In the genomic region with DNA sequence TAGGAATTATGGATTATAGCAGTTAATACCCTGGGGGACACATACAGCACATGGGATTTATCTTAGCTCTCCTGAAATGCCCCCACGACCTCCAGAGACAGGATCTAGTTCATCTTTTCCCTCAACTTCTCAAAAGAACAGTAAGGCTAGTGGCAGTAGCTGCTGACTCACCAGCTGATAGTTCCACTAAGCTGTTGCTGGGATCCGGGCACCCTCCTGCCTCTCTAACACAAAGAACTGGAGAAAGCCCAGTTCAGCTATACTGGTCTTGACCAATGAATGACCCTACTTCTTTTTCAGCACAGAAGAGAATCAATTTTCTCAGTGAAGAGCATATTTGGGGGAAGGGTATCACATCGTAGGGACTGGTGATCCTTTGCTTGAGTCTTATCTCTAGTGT, we compare ENCODE assay signal across 18 cellular contexts.
"Had no signal": no experiment of that assay in that cellular context is flagged by ENCODE, and none has a peak within 500 bp of the region (broad histone marks: within the 10 kb centered on the region; RNA-seq: fewer than 3 reads in every experiment).

No MANE protein-coding gene starts in this region.

- H3K4me1 ChIP-seq: lower lobe of right lung, testis, upper lobe of right lung had no signal

- H3K27ac ChIP-seq: body of pancreas, gastrocnemius medialis, heart left ventricle, lower lobe of right lung, ovary, testis, upper lobe of right lung, VCaP had no signal

- H3K4me1 Mint-ChIP-seq: activated CD4-positive, alpha-beta T cell treated with anti-CD3 and anti-CD28 coated beads for 36 hours; endodermal cell; immature natural killer cell; mesothelial cell of epicardium had no signal

- ATAC-seq: activated CD4-positive, alpha-beta T cell treated with anti-CD3 and anti-CD28 coated beads for 36 hours; body of pancreas; gastrocnemius medialis; lower lobe of right lung; stimulated activated naive CD8-positive, alpha-beta T cell treated with anti-CD3 and anti-CD28 coated beads, Interleukin-15, Interleukin-2, amounts not matched to agents 100 U/mL and 50 U/mL, for 24 hours; upper lobe of right lung had no signal

- DNase-seq: activated CD4-positive, alpha-beta memory T cell treated with anti-CD3 and anti-CD28 coated beads for 36 hours; activated CD4-positive, alpha-beta T cell treated with anti-CD3 and anti-CD28 coated beads for 36 hours; activated naive CD4-positive, alpha-beta T cell treated with anti-CD3 and anti-CD28 coated beads, Interleukin-2, amount 50 U/mL, for 16 hours; activated T-cell treated with anti-CD3 and anti-CD28 coated beads, Interleukin-2, amount 50 U/mL, for 24 hours; body of pancreas; endodermal cell; gastrocnemius medialis; heart left ventricle; immature natural killer cell; left cardiac atrium; lower lobe of right lung; ovary; stimulated activated CD4-positive, alpha-beta T cell treated with anti-CD3 and anti-CD28 coated beads, Interleukin-15, amount 100 ng/mL, for 24 hours; stimulated activated naive CD8-positive, alpha-beta T cell treated with anti-CD3 and anti-CD28 coated beads, Interleukin-15, Interleukin-2, amounts not matched to agents 100 U/mL and 50 U/mL, for 24 hours; testis; upper lobe of right lung had no signal

- H3K27ac Mint-ChIP-seq: activated CD4-positive, alpha-beta memory T cell treated with anti-CD3 and anti-CD28 coated beads for 36 hours; activated CD4-positive, alpha-beta T cell treated with anti-CD3 and anti-CD28 coated beads for 36 hours; activated T-cell treated with anti-CD3 and anti-CD28 coated beads, Interleukin-2, amount 50 U/mL, for 24 hours; endodermal cell; immature natural killer cell; mesothelial cell of epicardium had no signal

- H3K9me3 Mint-ChIP-seq: activated CD4-positive, alpha-beta memory T cell treated with anti-CD3 and anti-CD28 coated beads for 36 hours; activated T-cell treated with anti-CD3 and anti-CD28 coated beads, Interleukin-2, amount 50 U/mL, for 24 hours; endodermal cell; immature natural killer cell had no signal

- H3K9me3 ChIP-seq: body of pancreas, gastrocnemius medialis, heart left ventricle, lower lobe of right lung, ovary, testis, upper lobe of right lung had no signal

- H3K27me3 ChIP-seq: body of pancreas, gastrocnemius medialis, heart left ventricle, ovary, testis, upper lobe of right lung had no signal

- H3K4me3 ChIP-seq: body of pancreas, gastrocnemius medialis, heart left ventricle, lower lobe of right lung, ovary, testis, upper lobe of right lung had no signal

- H3K4me3 Mint-ChIP-seq: activated CD4-positive, alpha-beta memory T cell treated with anti-CD3 and anti-CD28 coated beads for 36 hours; activated CD4-positive, alpha-beta T cell treated with anti-CD3 and anti-CD28 coated beads for 36 hours; activated T-cell treated with anti-CD3 and anti-CD28 coated beads, Interleukin-2, amount 50 U/mL, for 24 hours; endodermal cell; immature natural killer cell; mesothelial cell of epicardium had no signal

- H3K36me3 ChIP-seq: gastrocnemius medialis, heart left ventricle, lower lobe of right lung, ovary, upper lobe of right lung had no signal
